ENCODE assay signal across 24 cellular contexts in the genomic region with DNA sequence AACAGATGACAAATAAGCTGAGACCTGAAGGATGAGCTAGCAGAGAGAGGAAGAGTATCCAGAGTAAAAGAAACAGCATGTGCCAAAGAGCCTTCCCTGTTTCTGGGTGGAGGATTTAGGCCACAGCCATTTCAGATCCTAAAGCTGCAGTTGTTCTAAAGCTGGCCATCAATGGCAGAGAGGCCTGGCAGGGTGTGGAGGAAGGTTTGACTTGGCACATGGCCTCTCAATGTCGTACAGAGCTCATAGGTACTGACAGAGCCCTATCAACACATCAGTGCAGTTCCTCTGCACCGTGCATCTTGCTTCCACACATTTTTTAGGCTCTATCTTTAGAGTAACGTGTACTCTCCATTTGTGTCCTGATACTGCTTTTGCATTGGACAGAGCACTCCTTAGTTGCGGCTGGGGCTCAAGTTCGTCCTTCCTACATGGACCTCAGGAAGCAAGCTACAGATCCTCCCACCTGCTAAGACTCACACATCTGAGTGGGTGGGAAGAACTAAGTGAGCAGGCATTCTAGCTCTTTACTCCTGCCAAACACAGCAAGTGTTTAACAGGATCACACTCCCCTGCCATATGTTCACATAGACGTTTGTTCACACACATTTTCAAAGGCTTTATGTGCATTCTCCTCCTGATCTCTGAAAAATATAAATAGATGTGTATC. TPM values are rescaled to one million over a fixed set of nuclear protein-coding genes. Genes with fewer than 3 reads are reported as not detected.
A peak's percentile ranks its signal among the peaks of the same experiment; 100 is the strongest.
DNase-seq lines count a peak whose midpoint lies in the region; ATAC-seq, FAIRE-seq and TF ChIP-seq lines count a peak whose summit lies in the region.
"Had no signal": no experiment of that assay in that cellular context is flagged by ENCODE, and none has a peak within 500 bp of the region (broad histone marks: within the 10 kb centered on the region; RNA-seq: fewer than 3 reads in every experiment).

No MANE protein-coding gene starts in this region.

- H3K9me3 Mint-ChIP-seq in MCF 10A (ENCODE audit: unreplicated experiment) = no peaks in the 10 kb centered on the region
- H3K9me3 Mint-ChIP-seq: activated naive CD4-positive, alpha-beta T cell treated with anti-CD3 and anti-CD28 coated beads for 36 hours; natural killer cell had no signal

- H3K9ac ChIP-seq in mammary epithelial cell (ENCODE audit: insufficient read depth, low read length) (no peak overlapping the region), H1 (replicated peaks in 1 of 4; ENCODE audit: extremely low read depth in 1 of 4, low read depth in 3 of 4, low read length in 3 of 4) (no peak overlapping the region; a peak in 1 of 7 replicates)

- no peak for TF ChIP-seq CTCF in mammary epithelial cell (conservative IDR thresholded peaks at IDR 0.05 in 1 of 2, IDR thresholded peaks at IDR 0.05 in 1 of 2; ENCODE audit: extremely low read depth in 1 of 2, insufficient read depth in 1 of 2, low read depth in 1 of 2, low read length in 2 of 2)
- no peak for TF ChIP-seq CTCF in MCF 10A (IDR thresholded peaks at IDR 0.05; ENCODE audit: unreplicated experiment)
- TF ChIP-seq CTCF in H1 (IDR thresholded peaks at IDR 0.05; ENCODE audit: control extremely low read depth in 1 of 3, insufficient read depth in 1 of 3, low read depth in 1 of 3, low read length in 3 of 3) = no peak

- H3K4me3 Mint-ChIP-seq in MCF 10A (ENCODE audit: unreplicated experiment) = no peak overlapping the region
- H3K4me3 Mint-ChIP-seq: activated naive CD4-positive, alpha-beta T cell treated with anti-CD3 and anti-CD28 coated beads for 36 hours; T-helper 17 cell had no signal

- H4K5ac ChIP-seq in H1 (ENCODE audit: insufficient read length, low read depth, low read length) = no peak overlapping the region

- H3K4ac ChIP-seq in H1 (replicated peaks; ENCODE audit: insufficient read length, low read depth, low read length) = no peak overlapping the region

- H3K27me3 ChIP-seq in mammary epithelial cell (ENCODE audit: insufficient read depth, low read length) = no peaks in the 10 kb centered on the region
- H3K27me3 ChIP-seq in H1 (replicated peaks in 1 of 4; ENCODE audit: control insufficient read depth in 3 of 4, extremely low read depth in 1 of 4, insufficient read depth in 3 of 4, low read length in 3 of 4) = peaks cover 0 to 2% (median 0%) of the 10 kb centered on the region in 4 experiments; a peak in 3 of 7 replicates
- H3K27me3 ChIP-seq: SJCRH30, suprapubic skin had no signal

- TF ChIP-seq RAD21 in H1 (IDR thresholded peaks at IDR 0.05 in 1 of 2, conservative IDR thresholded peaks at IDR 0.05 in 1 of 2; ENCODE audit: low read depth in 2 of 2, low read length in 2 of 2) = no peak

- no peaks in the 10 kb centered on the region for H4K20me1 ChIP-seq in mammary epithelial cell (ENCODE audit: insufficient read depth, low read length)
- no peaks in the 10 kb centered on the region for H4K20me1 ChIP-seq in H1 (replicated peaks in 1 of 2; ENCODE audit: control insufficient read depth in 1 of 2, insufficient read depth in 2 of 2, low read length in 2 of 2)

- H3K79me2 ChIP-seq in mammary epithelial cell (ENCODE audit: insufficient read depth, low read length) = peaks cover 16% of the 10 kb centered on the region
- H3K79me2 ChIP-seq in H1 (ENCODE audit: control insufficient read depth in 1 of 2, insufficient read depth in 2 of 2, low read length in 2 of 2) = peaks cover 0 to 13% of the 10 kb centered on the region in 2 experiments; a peak in 2 of 4 replicates

- no peak overlapping the region for H3K18ac ChIP-seq in H1 (ENCODE audit: extremely low read depth, low read length)

- no peaks in the 10 kb centered on the region for H3K27me3 Mint-ChIP-seq in MCF 10A (ENCODE audit: insufficient read depth, unreplicated experiment)

- intact Hi-C loops in mammary epithelial cell (cut with micrococcal nuclease) (no loop called here), MCF 10A (cut with micrococcal nuclease) (no loop called here)

- H3K4me1 ChIP-seq in mammary epithelial cell (ENCODE audit: insufficient read depth, low read length) = peaks cover 10% of the 10 kb centered on the region
- peaks cover 0 to 3% (median 0%) of the 10 kb centered on the region in 4 experiments; a peak in 2 of 7 replicates for H3K4me1 ChIP-seq in H1 (replicated peaks in 1 of 4; ENCODE audit: control insufficient read depth in 3 of 4, insufficient read depth in 4 of 4, low read length in 3 of 4)
- H3K4me1 ChIP-seq: SJCRH30 had no signal

- peak overlapping the region; percentile 70 for H2AFZ ChIP-seq in mammary epithelial cell (ENCODE audit: low read depth, low read length)
- H2AFZ ChIP-seq in H1 (ENCODE audit: low read length) = peak overlapping the region; percentile 58; the same call in 1 of the 2 replicates

- dilution Hi-C loops in mammary epithelial cell (cut with HindIII; ENCODE audit: low sequenced_read_pairs) = no loop called here

- H3K36me3 Mint-ChIP-seq in MCF 10A (ENCODE audit: insufficient read depth, unreplicated experiment) = peaks cover 11% of the 10 kb centered on the region
- H3K36me3 Mint-ChIP-seq: natural killer cell had no signal

- ATAC-seq in HG03469 (IDR thresholded peaks at IDR 0.05; ENCODE audit: unreplicated experiment) = no peak
- no peak for ATAC-seq in HG03354 (IDR thresholded peaks at IDR 0.05; ENCODE audit: poor library complexity, severe bottlenecking, unreplicated experiment)
- ATAC-seq: A549, natural killer cell, PC-3, T-helper 17 cell had no signal

- peaks cover 5% of the 10 kb centered on the region; the same call in 1 of the 2 replicates for H3K23me2 ChIP-seq in H1 (ENCODE audit: low read depth, low read length)

- TF ChIP-seq EP300 in H1 (IDR thresholded peaks at IDR 0.05; ENCODE audit: borderline replicate concordance in 1 of 2, low read depth in 2 of 2, low read length in 2 of 2) = no peak

- H3K4me2 ChIP-seq in mammary epithelial cell (ENCODE audit: insufficient read depth, low read depth, low read length) (no peak overlapping the region), H1 (ENCODE audit: insufficient read depth in 1 of 2, low read depth in 2 of 2, low read length in 2 of 2) (no peak overlapping the region)
- H3K4me2 ChIP-seq: A549 had no signal

- H3K36me3 ChIP-seq in mammary epithelial cell (ENCODE audit: insufficient read depth, low read length) (no peaks in the 10 kb centered on the region), H1 (ENCODE audit: control insufficient read depth in 2 of 4, insufficient read depth in 4 of 4, low read length in 3 of 4) (no peaks in the 10 kb centered on the region)
- H3K36me3 ChIP-seq: SJCRH30, suprapubic skin had no signal

- no peak overlapping the region for H3K27ac Mint-ChIP-seq in MCF 10A (ENCODE audit: low read depth, unreplicated experiment)
- H3K27ac Mint-ChIP-seq: activated naive CD4-positive, alpha-beta T cell treated with anti-CD3 and anti-CD28 coated beads for 36 hours; T-helper 17 cell had no signal

- H3K14ac ChIP-seq in H1 (ENCODE audit: insufficient read length) = no peak overlapping the region

- no peak overlapping the region for H2BK120ac ChIP-seq in H1 (replicated peaks; ENCODE audit: low read depth, low read length)

- no peak overlapping the region for H2BK15ac ChIP-seq in H1 (ENCODE audit: low read length)

- DNase-seq in mammary epithelial cell = no peak
- no peak for DNase-seq in MCF 10A (ENCODE audit: unreplicated experiment)
- DNase-seq in NCI-H524 treated with DMSO at 0.1 percent for 48 hours (lab: John Stamatoyannopoulos, UW) = peak; percentile 28
- no peak for DNase-seq in H1 (ENCODE audit: low read depth in 1 of 2, low spot score in 2 of 2)
- DNase-seq in pons (ENCODE audit: low spot score) = peak; percentile 12
- no peak for DNase-seq in activated CD4-positive, alpha-beta T cell treated with anti-CD3 and anti-CD28 coated beads for 48 hours
- DNase-seq: activated CD4-positive, alpha-beta T cell treated with anti-CD3 and anti-CD28 coated beads, Interleukin-2, amount 50 U/mL, for 4 hours; activated naive CD4-positive, alpha-beta T cell treated with anti-CD3 and anti-CD28 coated beads for 36 hours; DMS79 treated with DMSO at 0.1 percent for 48 hours; KBM-7; kidney glomerular epithelial cell; mesendoderm; natural killer cell; NCI-H2029; NCI-H526; PC-3; SJCRH30; T-helper 17 cell had no signal

- H3K56ac ChIP-seq in H1 (replicated peaks; ENCODE audit: insufficient read length, low read depth, low read length) = no peak overlapping the region

- H4K8ac ChIP-seq in H1 (ENCODE audit: extremely low read depth, insufficient read depth, low read length) = no peak overlapping the region

- no peak overlapping the region for H2BK5ac ChIP-seq in H1 (ENCODE audit: low read depth, low read length)

- POLR2A ChIA-PET in MCF 10A (lab: Yijun Ruan, JAX) (no interaction called here), H1 (lab: Charles Lee; ENCODE audit: partially characterized antibody) (no interaction called here)

- H3K27ac ChIP-seq in mammary epithelial cell (ENCODE audit: insufficient read depth, low read depth, low read length) (no peak overlapping the region), H1 (ENCODE audit: low read depth, low read length) (no peak overlapping the region)
- H3K27ac ChIP-seq: A549, SJCRH30, suprapubic skin, VCaP had no signal

- no peak overlapping the region for H4K91ac ChIP-seq in H1 (replicated peaks; ENCODE audit: insufficient read length, low read length)

- no peak for TF ChIP-seq POLR2A in H1 (IDR thresholded peaks at IDR 0.05; ENCODE audit: control extremely low read depth in 1 of 2, low read depth in 2 of 2, low read length in 2 of 2)

- H3K4me3 ChIP-seq in mammary epithelial cell (replicated peaks in 1 of 3; ENCODE audit: insufficient read depth in 1 of 3, low read depth in 2 of 3, low read length in 3 of 3) (no peak overlapping the region), H1 (ENCODE audit: extremely low read depth in 1 of 4, insufficient read depth in 2 of 4, low read depth in 3 of 4, low read length in 4 of 4) (no peak overlapping the region)
- H3K4me3 ChIP-seq: A549, SJCRH30, suprapubic skin had no signal

- H3K79me1 ChIP-seq in H1 (ENCODE audit: low read depth, low read length) = no peaks in the 10 kb centered on the region

- CTCF ChIA-PET in mammary epithelial cell (lab: Charles Lee; ENCODE audit: low non-redundant PET) (no interaction called here), MCF 10A (lab: Yijun Ruan, JAX) (interaction anchor here (0.6 kb wide), 1 partner anchor 56 kb away, joined by 3 read pairs; no protein-coding TSS in a partner anchor), H1 (lab: Charles Lee; ENCODE audit: partially characterized antibody) (no interaction called here)

- H3K9me3 ChIP-seq in mammary epithelial cell (replicated peaks; ENCODE audit: insufficient read depth, low read length) (no peaks in the 10 kb centered on the region), H1 (ENCODE audit: insufficient read depth in 2 of 2, low read depth in 1 of 2, low read length in 1 of 2) (no peaks in the 10 kb centered on the region)
- H3K9me3 ChIP-seq: SJCRH30, suprapubic skin had no signal

- no peak overlapping the region for H2AK5ac ChIP-seq in H1 (ENCODE audit: low read depth, low read length)

- 15% methylated on average over 5 of the region's 6 CpGs for WGBS in mammary epithelial cell (ENCODE audit: low coverage, missing lambda C conversion rate)
- 84% methylated on average over 6 of the region's 6 CpGs; no CpG with 5 or more reads in 1 of the 2 experiments for WGBS in H1 (ENCODE audit: extremely low coverage in 1 of 2, insufficient coverage in 1 of 2, insufficient read length in 1 of 2, insufficient replicate concordance in 2 of 2, low coverage in 1 of 2, low lambda C conversion rate in 2 of 2, missing lambda C conversion rate in 1 of 2), 2 experiments

- peaks cover 14% of the 10 kb centered on the region for H3K4me1 Mint-ChIP-seq in MCF 10A (ENCODE audit: insufficient read depth, unreplicated experiment)

- no peak overlapping the region for H3K23ac ChIP-seq in H1 (ENCODE audit: insufficient read length)

- BruUV-seq in mammary epithelial cell (replicated peaks; lab: Mats Ljungman, UMichigan) = no TSS peak
- BruUV-seq in MCF 10A (replicated peaks; lab: Mats Ljungman, UMichigan) = no TSS peak

- H2BK12ac ChIP-seq in H1 (ENCODE audit: low read depth, low read length) = 0 out of 2 replicates have a peak overlapping the region, but pooled peaks have one; percentile 4

- in situ Hi-C loops in mammary epithelial cell (cut with MboI; ENCODE audit: low sequenced_read_pairs in 2 of 2) = no loop called here

- FAIRE-seq in H1 (lab: Jason Lieb, UNC) = no peak
- FAIRE-seq: A549, endometrium had no signal

- H2BK20ac ChIP-seq in H1 (ENCODE audit: low read length) = no peak overlapping the region

RNA-seq across cellular contexts. Expression of gene CHMP3, which starts 3.0 kb away (rescaled TPM):
- total RNA-seq in mammary epithelial cell = 100 to 1,000 TPM in 1 of 2 donors, 10 to 100 TPM in 1; 73.0 to 143 TPM
- polyA plus RNA-seq in mammary epithelial cell = 89.3 TPM
- 99.3 TPM for polyA minus RNA-seq in mammary epithelial cell
- total RNA-seq in MCF 10A (2022) = 123 and 131 TPM in 2 replicates
- 21.7 and 21.9 TPM in 2 replicates for total RNA-seq in H1 (2021; fragmentation: NEBNext Ultra II Directional; extraction: Animal tissue kit (Norgen Biotek cat#: 25700))
- 7.9 and 11.7 TPM in 2 replicates for polyA plus RNA-seq in H1 (2011; rRNA removed)
- polyA plus RNA-seq in H1 (2011; cell fraction: cytosol; rRNA removed) = 18.9 TPM
- 8.1 TPM for polyA plus RNA-seq in H1 (2011; cell fraction: nucleus; rRNA removed)
- 22.2 to 26.1 TPM (median 24.3 TPM) in 4 replicates for polyA plus RNA-seq in H1 (2012, experiment 1 of 2)
- polyA plus RNA-seq in H1 (2012, experiment 2 of 2) = 5.0 TPM
- polyA plus RNA-seq in H1 (2013, experiment 1 of 2) = 13.5 TPM
- polyA plus RNA-seq in H1 (2013, experiment 2 of 2) = 15.6 TPM
- polyA minus RNA-seq in H1 (2011; rRNA and poly(A)+ RNA removed) = 15.0 and 24.8 TPM in 2 replicates
- polyA minus RNA-seq in H1 (2011; cell fraction: cytosol; rRNA and poly(A)+ RNA removed) = 5.4 TPM
- 9.8 TPM for polyA minus RNA-seq in H1 (2011; cell fraction: nucleus; rRNA and poly(A)+ RNA removed)

RNA-seq across cellular contexts. Expression of gene RNF103, which starts 57.4 kb away (rescaled TPM):
- total RNA-seq in mammary epithelial cell = 10 to 100 TPM; 18.1 to 27.3 TPM
- polyA plus RNA-seq in mammary epithelial cell = 7.6 TPM
- polyA minus RNA-seq in mammary epithelial cell = 10.3 TPM
- total RNA-seq in MCF 10A (2022) = 12.4 and 18.4 TPM in 2 replicates
- 6.0 and 7.4 TPM in 2 replicates for total RNA-seq in H1 (2021; fragmentation: NEBNext Ultra II Directional; extraction: Animal tissue kit (Norgen Biotek cat#: 25700))
- 2.7 and 3.3 TPM in 2 replicates for polyA plus RNA-seq in H1 (2011; rRNA removed)
- polyA plus RNA-seq in H1 (2011; cell fraction: cytosol; rRNA removed) = 3.8 TPM
- polyA plus RNA-seq in H1 (2011; cell fraction: nucleus; rRNA removed) = 2.9 TPM
- 3.1 to 4.6 TPM (median 3.5 TPM) in 4 replicates for polyA plus RNA-seq in H1 (2012, experiment 1 of 2)
- 0.68 TPM for polyA plus RNA-seq in H1 (2012, experiment 2 of 2)
- polyA plus RNA-seq in H1 (2013, experiment 1 of 2) = 6.9 TPM
- polyA plus RNA-seq in H1 (2013, experiment 2 of 2) = 6.7 TPM
- polyA minus RNA-seq in H1 (2011; rRNA and poly(A)+ RNA removed) = 4.1 and 4.5 TPM in 2 replicates
- polyA minus RNA-seq in H1 (2011; cell fraction: cytosol; rRNA and poly(A)+ RNA removed) = 4.3 TPM
- polyA minus RNA-seq in H1 (2011; cell fraction: nucleus; rRNA and poly(A)+ RNA removed) = 13.5 TPM

Comparison
In these comparisons a context has a peak if more than half of its experiments do, and no peak if none do; other contexts are left out.
1. DNase-seq: peak in NCI-H524 treated with DMSO at 0.1 percent for 48 hours (single experiment) and pons (single experiment); none in mammary epithelial cell (single experiment), MCF 10A (single experiment), H1 (0 of 2) and activated CD4-positive, alpha-beta T cell treated with anti-CD3 and anti-CD28 coated beads for 48 hours (single experiment).